1 cellular context compared by ENCODE assay signal in genomic region chr17:63696381-63696961, GRCh38.
TF ChIP-seq lines count a peak whose summit lies in the region.

No MANE protein-coding gene starts in this region.

TF ChIP-seq in K562, 482 proteins besides CTCF, POLR2A, EP300 and RAD21 (continued from another document):
- peak; percentile 10 for TF ChIP-seq PRDM10 (IDR thresholded peaks at IDR 0.05; ENCODE audit: partially characterized antibody)
- TF ChIP-seq VEZF1 (CRISPR knock-in tag; IDR thresholded peaks at IDR 0.05), result no peak
- TF ChIP-seq MYNN (IDR thresholded peaks at IDR 0.05), result 0 out of 2 replicates have a peak, but pooled peaks have one; percentile 20
- no peak for TF ChIP-seq MYNN (CRISPR knock-in tag; IDR thresholded peaks at IDR 0.05)
- TF ChIP-seq POLR2B (IDR thresholded peaks at IDR 0.05; ENCODE audit: low read depth, partially characterized antibody), result no peak
